ENCODE assay signal across 27 cellular contexts in the genomic region with DNA sequence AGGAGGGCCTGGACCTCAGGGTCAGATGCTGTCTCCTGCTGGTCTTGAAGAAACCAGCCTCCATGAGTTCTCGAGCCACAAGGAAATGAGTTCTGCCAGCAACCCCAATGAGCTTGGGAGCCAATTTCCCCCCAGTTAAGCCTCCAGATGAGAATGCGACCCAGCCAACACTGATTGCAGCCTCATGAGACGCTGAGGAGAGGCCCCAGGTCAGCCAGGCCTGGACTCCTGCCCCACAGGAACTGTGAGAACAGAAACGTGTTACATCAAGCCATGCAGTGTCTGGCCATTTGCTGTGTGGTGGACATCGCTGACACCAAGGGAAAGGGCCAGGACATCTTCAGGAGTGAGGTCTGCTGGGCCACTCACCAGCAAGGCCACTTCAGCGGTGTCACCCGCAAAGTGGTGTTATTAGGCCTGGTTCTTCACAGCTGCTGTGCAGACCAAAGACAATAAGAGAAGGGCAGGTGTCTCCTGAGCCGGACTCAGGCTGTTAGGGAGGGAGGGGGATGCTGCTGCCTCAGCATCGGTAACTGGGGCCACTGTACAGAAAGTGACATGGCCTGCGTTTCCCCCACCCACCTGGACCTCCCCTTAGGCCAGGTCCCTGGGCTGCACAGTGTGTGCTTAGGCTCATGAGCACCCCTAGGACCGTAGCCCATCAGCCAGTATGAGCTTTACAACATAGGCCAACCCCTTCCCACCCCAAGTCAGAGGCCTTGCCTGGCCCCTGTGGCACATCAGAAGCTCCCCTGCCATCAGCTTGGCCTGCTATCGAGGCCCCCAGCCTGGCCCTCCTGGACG.
A peak's percentile ranks its signal among the peaks of the same experiment; 100 is the strongest.
DNase-seq lines count a peak whose midpoint lies in the region; FAIRE-seq and TF ChIP-seq lines count a peak whose summit lies in the region.
"Had no signal": no experiment of that assay in that cellular context is flagged by ENCODE, and none has a peak within 500 bp of the region (broad histone marks: within the 10 kb centered on the region; RNA-seq: fewer than 3 reads in every experiment).

No MANE protein-coding gene starts in this region.

- H3K27ac ChIP-seq in coronary artery, result no peak overlapping the region
- H3K27ac ChIP-seq: pancreas, Peyer's patch, tibial artery had no signal

- no peaks in the 10 kb centered on the region for H3K36me3 Mint-ChIP-seq in osteocyte (ENCODE audit: unreplicated experiment)
- H3K36me3 Mint-ChIP-seq: activated naive CD8-positive, alpha-beta T cell; CD4-positive, alpha-beta memory T cell; mesothelial cell of epicardium had no signal

- H3K4me3 ChIP-seq in coronary artery, result no peak overlapping the region
- H3K4me3 ChIP-seq: pancreas, Peyer's patch, smooth muscle cell, tibial artery had no signal

- no peaks in the 10 kb centered on the region for H3K4me1 Mint-ChIP-seq in osteocyte (ENCODE audit: unreplicated experiment)
- H3K4me1 Mint-ChIP-seq: naive B cell had no signal

- peak; percentile 44 for DNase-seq in NCI-H510A treated with DMSO at 0.1 percent for 48 hours (lab: John Stamatoyannopoulos, UW)
- DNase-seq in NCI-H510A (lab: John Stamatoyannopoulos, UW), result no peak
- no peak for DNase-seq in HTR-8/SVneo (ENCODE audit: insufficient read length, low spot score)
- DNase-seq in coronary artery (ENCODE audit: low spot score), result peak; percentile 60
- peak; percentile 79 for DNase-seq in osteocyte (ENCODE audit: extremely low spot score, unreplicated experiment)
- no peak for DNase-seq in UCSD-AML1 (lab: John Stamatoyannopoulos, UW; ENCODE audit: unreplicated experiment)
- no peak for DNase-seq in anterior cingulate cortex (lab: John Stamatoyannopoulos, UW)
- DNase-seq in effector CD8-positive, alpha-beta T cell (lab: John Stamatoyannopoulos, UW), result no peak
- DNase-seq: activated CD4-positive, CD25-positive, alpha-beta regulatory T cell treated with anti-CD3 and anti-CD28 coated beads, Interleukin-2, amount 50 U/mL, for 72 hours; activated CD8-positive, alpha-beta T cell treated with anti-CD3 and anti-CD28 coated beads for 36 hours; activated effector memory CD4-positive, alpha-beta T cell treated with Interleukin-2 at 50 U/mL for 16 hours; activated T-cell treated with anti-CD3 and anti-CD28 coated beads for 4 hours; aorta; CD4-positive, alpha-beta memory T cell; EL; GOT3; naive B cell; NCI-H2227 treated with DMSO at 0.1 percent for 48 hours; pancreas; stimulated activated CD4-positive, alpha-beta T cell treated with anti-CD3 and anti-CD28 coated beads, Interleukin-2, amount 100 ng/mL, for 24 hours; tibial artery had no signal

- FAIRE-seq in HTR-8/SVneo (lab: Jason Lieb, UNC), result peak; percentile 40
- FAIRE-seq: frontal cortex, pancreas had no signal

- no peak overlapping the region for H3K27ac Mint-ChIP-seq in osteocyte (ENCODE audit: unreplicated experiment)
- H3K27ac Mint-ChIP-seq: activated CD8-positive, alpha-beta T cell treated with anti-CD3 and anti-CD28 coated beads for 36 hours; activated naive CD8-positive, alpha-beta T cell; CD4-positive, alpha-beta memory T cell; mesothelial cell of epicardium; naive B cell; T-helper 1 cell treated with Interleukin-12 subunit alpha and Interleukin-12 subunit beta and Interleukin-4 antibody, amounts not matched to agents 30 μg/mL and 1 μg/mL, for 36 hours had no signal

- peaks cover 8% of the 10 kb centered on the region for H3K9me3 Mint-ChIP-seq in osteocyte (ENCODE audit: unreplicated experiment)

- H3K4me3 Mint-ChIP-seq in osteocyte (ENCODE audit: unreplicated experiment), result no peak overlapping the region
- H3K4me3 Mint-ChIP-seq: activated CD8-positive, alpha-beta T cell treated with anti-CD3 and anti-CD28 coated beads for 36 hours; activated naive CD8-positive, alpha-beta T cell; CD4-positive, alpha-beta memory T cell; mesothelial cell of epicardium; naive B cell; T-helper 1 cell treated with Interleukin-12 subunit alpha and Interleukin-12 subunit beta and Interleukin-4 antibody, amounts not matched to agents 30 μg/mL and 1 μg/mL, for 36 hours had no signal

- TF ChIP-seq CTCF in coronary artery (IDR thresholded peaks at IDR 0.05), result no peak
- no peak for TF ChIP-seq CTCF in osteocyte (IDR thresholded peaks at IDR 0.05)

- H3K27me3 Mint-ChIP-seq in osteocyte (ENCODE audit: unreplicated experiment), result peaks cover 2% of the 10 kb centered on the region

Comparison
In these comparisons a context has a peak if more than half of its experiments do, and no peak if none do; other contexts are left out.
1. DNase-seq: peak in NCI-H510A treated with DMSO at 0.1 percent for 48 hours (single experiment), coronary artery (single experiment) and osteocyte (single experiment); none in NCI-H510A (single experiment), HTR-8/SVneo (single experiment), UCSD-AML1 (single experiment), anterior cingulate cortex (0 of 58) and effector CD8-positive, alpha-beta T cell (single experiment).